1 cellular context compared by ENCODE assay signal in genomic region chr16:23755484-23755809, GRCh38.
TF ChIP-seq lines count a peak whose summit lies in the region.

No MANE protein-coding gene starts in this region.

TF ChIP-seq in HepG2, 621 proteins besides CTCF, POLR2A, EP300 and RAD21:
- no peak for TF ChIP-seq GABPA (IDR thresholded peaks at IDR 0.05; ENCODE audit: low read depth, low read length)
- TF ChIP-seq GABPA (CRISPR knock-in tag; IDR thresholded peaks at IDR 0.05; ENCODE audit: low read depth) = no peak
- TF ChIP-seq NONO (IDR thresholded peaks at IDR 0.05) = no peak
- 0 out of 2 replicates have a peak, but pooled peaks have one; percentile 0 for TF ChIP-seq NONO (CRISPR knock-in tag; conservative IDR thresholded peaks at IDR 0.05)
- TF ChIP-seq ARID4A (CRISPR knock-in tag; IDR thresholded peaks at IDR 0.05; ENCODE audit: borderline replicate concordance) = no peak
- no peak for TF ChIP-seq ZSCAN5A (CRISPR knock-in tag; IDR thresholded peaks at IDR 0.05; ENCODE audit: borderline replicate concordance)
TF ChIP-seq in HepG2: peak in this region for 1.
